In the genomic region with DNA sequence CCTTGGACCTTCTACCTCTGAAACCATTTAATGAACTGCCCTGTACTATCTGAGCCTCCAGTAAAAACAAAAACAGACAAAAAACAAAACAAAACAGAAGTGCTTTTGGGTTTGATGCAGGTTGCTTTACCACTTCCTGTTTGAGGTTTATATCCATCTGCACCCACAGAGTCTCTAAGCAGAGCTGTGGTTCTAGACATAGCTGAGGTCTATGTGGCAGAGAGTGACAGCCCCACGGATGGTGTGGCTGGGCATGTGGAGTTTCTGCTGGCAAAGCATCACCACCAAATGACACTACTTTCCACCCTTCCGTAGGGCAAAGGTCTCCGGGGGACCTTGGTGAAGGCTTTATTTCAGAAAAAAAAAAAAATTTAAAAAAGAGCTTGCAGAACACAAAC, we compare ENCODE assay signal across 8 cellular contexts.
DNase-seq lines count a peak whose midpoint lies in the region; ATAC-seq and TF ChIP-seq lines count a peak whose summit lies in the region.

No MANE protein-coding gene starts in this region.

- CTCF ChIA-PET in activated naive CD4-positive, alpha-beta T cell treated with anti-CD3 and anti-CD28 coated beads, Interleukin-2, amount 10 ng/mL, durations not matched to agents 7 days and 5 days (lab: Charles Lee) = no interaction called here

- DNase-seq in GM06990 (ENCODE audit: extremely low read depth, insufficient read length) = peak; percentile 25
- peak; percentile 70 for DNase-seq in activated naive CD4-positive, alpha-beta T cell treated with anti-CD3 and anti-CD28 coated beads, Interleukin-2, amount 10 ng/mL, durations not matched to agents 7 days and 5 days
- no peak for DNase-seq in UCSD-AML1 (lab: John Stamatoyannopoulos, UW; ENCODE audit: unreplicated experiment)
- DNase-seq in NCI-H1105 (lab: John Stamatoyannopoulos, UW) = no peak
- no peak for DNase-seq in cerebellar nuclear complex (lab: John Stamatoyannopoulos, UW)
- no peak for DNase-seq in NCI-H2196 (lab: John Stamatoyannopoulos, UW; ENCODE audit: unreplicated experiment)

- H3K36me3 Mint-ChIP-seq in activated naive CD4-positive, alpha-beta T cell treated with anti-CD3 and anti-CD28 coated beads, Interleukin-2, amount 10 ng/mL, durations not matched to agents 7 days and 5 days = no peaks in the 10 kb centered on the region

- H3K9me3 Mint-ChIP-seq in activated naive CD4-positive, alpha-beta T cell treated with anti-CD3 and anti-CD28 coated beads, Interleukin-2, amount 10 ng/mL, durations not matched to agents 7 days and 5 days = peaks cover 3% of the 10 kb centered on the region

- peak overlapping the region; percentile 82 for H3K27ac Mint-ChIP-seq in activated naive CD4-positive, alpha-beta T cell treated with anti-CD3 and anti-CD28 coated beads, Interleukin-2, amount 10 ng/mL, durations not matched to agents 7 days and 5 days

- TF ChIP-seq CTCF in GM06990 (IDR thresholded peaks at IDR 0.05; ENCODE audit: insufficient read depth, low read length, poor library complexity, severe bottlenecking) = no peak

- H3K27me3 ChIP-seq in GM06990 (replicated peaks; ENCODE audit: control insufficient read depth, insufficient read depth, low read length) = no peaks in the 10 kb centered on the region

- no peak overlapping the region for H3K4me3 ChIP-seq in GM06990 (replicated peaks; ENCODE audit: low read depth, low read length)

- H3K27me3 Mint-ChIP-seq in activated naive CD4-positive, alpha-beta T cell treated with anti-CD3 and anti-CD28 coated beads, Interleukin-2, amount 10 ng/mL, durations not matched to agents 7 days and 5 days = peaks cover 21% of the 10 kb centered on the region

- H3K4me3 Mint-ChIP-seq in activated naive CD4-positive, alpha-beta T cell treated with anti-CD3 and anti-CD28 coated beads, Interleukin-2, amount 10 ng/mL, durations not matched to agents 7 days and 5 days = peak overlapping the region; percentile 36

- peaks cover 39% of the 10 kb centered on the region for H3K4me1 Mint-ChIP-seq in activated naive CD4-positive, alpha-beta T cell treated with anti-CD3 and anti-CD28 coated beads, Interleukin-2, amount 10 ng/mL, durations not matched to agents 7 days and 5 days

- H3K36me3 ChIP-seq in GM06990 (ENCODE audit: control insufficient read depth, insufficient read depth, low read length) = no peaks in the 10 kb centered on the region

- ATAC-seq in GM21526 (IDR thresholded peaks at IDR 0.05; ENCODE audit: low FRiP score, unreplicated experiment) (peak; percentile 98), HG03575 (IDR thresholded peaks at IDR 0.05; ENCODE audit: extremely low read depth, insufficient number of reproducible peaks, low FRiP score, unreplicated experiment) (peak; percentile 96)

Comparison
In these comparisons a context has a peak if more than half of its experiments do, and no peak if none do; other contexts are left out.
1. DNase-seq: peak in GM06990 (single experiment) and activated naive CD4-positive, alpha-beta T cell treated with anti-CD3 and anti-CD28 coated beads, Interleukin-2, amount 10 ng/mL, durations not matched to agents 7 days and 5 days (single experiment); none in UCSD-AML1 (single experiment), NCI-H1105 (single experiment), cerebellar nuclear complex (0 of 2) and NCI-H2196 (single experiment).